10 cellular contexts compared by ENCODE assay signal in genomic region chr7:98137826-98138151, GRCh38. TPM values are rescaled to one million over a fixed set of nuclear protein-coding genes. Genes with fewer than 3 reads are reported as not detected.
A peak's percentile ranks its signal among the peaks of the same experiment; 100 is the strongest.
DNase-seq lines count a peak whose midpoint lies in the region; ATAC-seq lines count a peak whose summit lies in the region.
"Had no signal": no experiment of that assay in that cellular context is flagged by ENCODE, and none has a peak within 500 bp of the region (broad histone marks: within the 10 kb centered on the region; RNA-seq: fewer than 3 reads in every experiment).

No MANE protein-coding gene starts in this region.

- H3K4me1 ChIP-seq in BLaER1 treated with 17β-estradiol and CSF1 and Interleukin-3, amounts not matched to agents 10 nM and 100 nM: peaks cover 33 to 63% (median 58%) of the 10 kb centered on the region in 10 experiments

- H3K9ac ChIP-seq in BLaER1 treated with 17β-estradiol and CSF1 and Interleukin-3, amounts not matched to agents 10 nM and 100 nM: peak overlapping the region in 3 of 11 experiments; percentile 13 to 35 (median 15); a peak in 5 of 22 replicates

- no peak overlapping the region for H3K27ac Mint-ChIP-seq in activated naive CD4-positive, alpha-beta T cell treated with anti-CD3 and anti-CD28 coated beads for 36 hours
- H3K27ac Mint-ChIP-seq: activated naive CD8-positive, alpha-beta T cell treated with anti-CD3 and anti-CD28 coated beads for 36 hours had no signal

- H3K4me3 Mint-ChIP-seq in activated naive CD4-positive, alpha-beta T cell treated with anti-CD3 and anti-CD28 coated beads for 36 hours: no peak overlapping the region
- H3K4me3 Mint-ChIP-seq: activated naive CD8-positive, alpha-beta T cell treated with anti-CD3 and anti-CD28 coated beads for 36 hours had no signal

- H4K20me1 ChIP-seq in BLaER1 treated with 17β-estradiol and CSF1 and Interleukin-3, amounts not matched to agents 10 nM and 100 nM: peaks cover 0 to 98% (median 35%) of the 10 kb centered on the region in 11 experiments; a peak in 17 of 22 replicates

- no peaks in the 10 kb centered on the region for H3K9me3 ChIP-seq in BLaER1 treated with 17β-estradiol and CSF1 and Interleukin-3, amounts not matched to agents 10 nM and 100 nM (replicated peaks in 1 of 11)

- peaks cover 17% of the 10 kb centered on the region for H3K36me3 Mint-ChIP-seq in activated naive CD4-positive, alpha-beta T cell treated with anti-CD3 and anti-CD28 coated beads for 36 hours (ENCODE audit: low read depth)

- H3K27me3 Mint-ChIP-seq in activated naive CD4-positive, alpha-beta T cell treated with anti-CD3 and anti-CD28 coated beads for 36 hours (ENCODE audit: low read depth): no peaks in the 10 kb centered on the region

- peaks cover 0 to 95% (median 4%) of the 10 kb centered on the region in 11 experiments; a peak in 9 of 22 replicates for H3K27me3 ChIP-seq in BLaER1 treated with 17β-estradiol and CSF1 and Interleukin-3, amounts not matched to agents 10 nM and 100 nM

- peaks cover 23 to 66% (median 41%) of the 10 kb centered on the region in 11 experiments for H3K36me3 ChIP-seq in BLaER1 treated with 17β-estradiol and CSF1 and Interleukin-3, amounts not matched to agents 10 nM and 100 nM

- H3K4me1 Mint-ChIP-seq in activated naive CD4-positive, alpha-beta T cell treated with anti-CD3 and anti-CD28 coated beads for 36 hours (ENCODE audit: low read depth): peaks cover 15% of the 10 kb centered on the region

- peak; percentile 27 for DNase-seq in OCI-M1 (lab: John Stamatoyannopoulos, UW)
- no peak for DNase-seq in activated naive CD4-positive, alpha-beta T cell treated with anti-CD3 and anti-CD28 coated beads for 36 hours
- DNase-seq in SK-N-DZ (ENCODE audit: low spot score): no peak
- no peak for DNase-seq in NCI-H1436 (lab: John Stamatoyannopoulos, UW)
- no peak for DNase-seq in activated CD4-positive, alpha-beta T cell treated with anti-CD3 and anti-CD28 coated beads, Interleukin-2, amount 50 U/mL, for 48 hours
- DNase-seq: activated naive CD8-positive, alpha-beta T cell treated with anti-CD3 and anti-CD28 coated beads for 36 hours; SHP77 had no signal

- peak overlapping the region in 9 of 11 experiments; percentile 8 to 96 (median 87); a peak in 17 of 22 replicates for H3K4me2 ChIP-seq in BLaER1 treated with 17β-estradiol and CSF1 and Interleukin-3, amounts not matched to agents 10 nM and 100 nM

- H3K9me3 Mint-ChIP-seq in activated naive CD4-positive, alpha-beta T cell treated with anti-CD3 and anti-CD28 coated beads for 36 hours: no peaks in the 10 kb centered on the region
- H3K9me3 Mint-ChIP-seq: activated naive CD8-positive, alpha-beta T cell treated with anti-CD3 and anti-CD28 coated beads for 36 hours had no signal

- H3K27ac ChIP-seq in BLaER1 treated with 17β-estradiol and CSF1 and Interleukin-3, amounts not matched to agents 10 nM and 100 nM: peak overlapping the region in 7 of 11 experiments; percentile 31 to 96 (median 53); a peak in 13 of 22 replicates

- no peak overlapping the region for H3K4me3 ChIP-seq in BLaER1 treated with 17β-estradiol and CSF1 and Interleukin-3, amounts not matched to agents 10 nM and 100 nM

- intact Hi-C loops in activated naive CD4-positive, alpha-beta T cell treated with anti-CD3 and anti-CD28 coated beads for 36 hours (cut with micrococcal nuclease): no loop called here

- CTCF ChIA-PET in activated naive CD4-positive, alpha-beta T cell treated with anti-CD3 and anti-CD28 coated beads for 36 hours (lab: Charles Lee): interaction anchor here (1.2 kb wide), 1 partner anchor 32 kb away, joined by 7 read pairs; the partner anchor contains the start of gene LMTK2

- ATAC-seq in GM19351 (IDR thresholded peaks at IDR 0.05; ENCODE audit: unreplicated experiment): peak; percentile 83
- ATAC-seq in HG03039 (IDR thresholded peaks at IDR 0.05; ENCODE audit: unreplicated experiment): peak; percentile 73

RNA-seq across cellular contexts. Expression of gene LMTK2, which starts 31.1 kb away (rescaled TPM):
- 10 to 100 TPM; 11.4 to 13.1 TPM for total RNA-seq in activated naive CD4-positive, alpha-beta T cell treated with anti-CD3 and anti-CD28 coated beads for 36 hours
- polyA plus RNA-seq in SK-N-DZ (2014; cell fraction: cytosol; rRNA removed): 8.2 and 9.1 TPM in 2 replicates
- 6.6 and 9.7 TPM in 2 replicates for polyA plus RNA-seq in SK-N-DZ (2014; cell fraction: nucleus; rRNA removed)
